In genomic region chrX:66994729-66995128, GRCh38 we compare ENCODE assay signal across 26 cellular contexts.
"Had no signal": no experiment of that assay in that cellular context is flagged by ENCODE, and none has a peak within 500 bp of the region (broad histone marks: within the 10 kb centered on the region; RNA-seq: fewer than 3 reads in every experiment).

No MANE protein-coding gene starts in this region.

- H3K9me3 ChIP-seq: ovary, psoas muscle, right lobe of liver, sigmoid colon, thoracic aorta, thyroid gland, tibial nerve, upper lobe of left lung, vagina had no signal

- H3K27ac Mint-ChIP-seq: natural killer cell treated with Interleukin-12 subunit alpha and Interleukin-12 subunit beta and Interleukin-15 and Interleukin-18, amount 100 ng/mL, for 72 hours; neural progenitor cell; progenitor cell of endocrine pancreas; stimulated activated effector memory CD8-positive, alpha-beta T cell treated with anti-CD3 and anti-CD28 coated beads, Interleukin-12 subunit alpha, Interleukin-12 subunit beta, amount 100 ng/mL, for 72 hours; stimulated activated naive B cell treated with anti-CD40 and anti-IgM and Interleukin-4, amounts not matched to agents 10 μg/mL and 1 μg/mL and 100 μg/mL, for 72 hours; stimulated activated naive CD8-positive, alpha-beta T cell treated with anti-CD3 and anti-CD28 coated beads, Interleukin-15, Interleukin-2, amounts not matched to agents 100 ng/mL and 50 ng/mL, for 24 hours had no signal

- H3K4me3 Mint-ChIP-seq: natural killer cell treated with Interleukin-12 subunit alpha and Interleukin-12 subunit beta and Interleukin-15 and Interleukin-18, amount 100 ng/mL, for 72 hours; neural progenitor cell; stimulated activated effector memory CD8-positive, alpha-beta T cell treated with anti-CD3 and anti-CD28 coated beads, Interleukin-12 subunit alpha, Interleukin-12 subunit beta, amount 100 ng/mL, for 72 hours; stimulated activated naive B cell treated with anti-CD40 and anti-IgM and Interleukin-4, amounts not matched to agents 10 μg/mL and 1 μg/mL and 100 μg/mL, for 72 hours; stimulated activated naive CD8-positive, alpha-beta T cell treated with anti-CD3 and anti-CD28 coated beads, Interleukin-15, Interleukin-2, amounts not matched to agents 100 ng/mL and 50 ng/mL, for 24 hours had no signal

- H3K27me3 ChIP-seq: neural progenitor cell, ovary, right lobe of liver, sigmoid colon, stomach, thyroid gland, tibial nerve, upper lobe of left lung, vagina had no signal

- H3K36me3 ChIP-seq: neural progenitor cell, ovary, right lobe of liver, sigmoid colon, stomach, thoracic aorta, thyroid gland, tibial nerve, upper lobe of left lung, vagina had no signal

- H3K4me3 ChIP-seq: neural progenitor cell, ovary, psoas muscle, right lobe of liver, sigmoid colon, stomach, thoracic aorta, thyroid gland, tibial nerve, upper lobe of left lung, vagina had no signal

- H3K9me3 Mint-ChIP-seq: natural killer cell treated with Interleukin-12 subunit alpha and Interleukin-12 subunit beta and Interleukin-15 and Interleukin-18, amount 100 ng/mL, for 72 hours; neural progenitor cell; stimulated activated effector memory CD8-positive, alpha-beta T cell treated with anti-CD3 and anti-CD28 coated beads, Interleukin-12 subunit alpha, Interleukin-12 subunit beta, amount 100 ng/mL, for 72 hours; stimulated activated naive CD8-positive, alpha-beta T cell treated with anti-CD3 and anti-CD28 coated beads, Interleukin-15, Interleukin-2, amounts not matched to agents 100 ng/mL and 50 ng/mL, for 24 hours had no signal

- ATAC-seq: natural killer cell treated with Interleukin-12 subunit alpha and Interleukin-12 subunit beta and Interleukin-15 and Interleukin-18, amount 100 ng/mL, for 72 hours; psoas muscle; right cardiac atrium; right lobe of liver; stimulated activated effector memory CD8-positive, alpha-beta T cell treated with anti-CD3 and anti-CD28 coated beads, Interleukin-12 subunit alpha, Interleukin-12 subunit beta, amount 100 ng/mL, for 72 hours; stimulated activated naive B cell treated with anti-CD40 and anti-IgM and Interleukin-4, amounts not matched to agents 10 μg/mL and 1 μg/mL and 100 μg/mL, for 72 hours had no signal

- DNase-seq: occipital lobe; ovary; psoas muscle; right cardiac atrium; right lobe of liver; sigmoid colon; small intestine; stimulated activated CD4-positive, alpha-beta T cell treated with anti-CD3 and anti-CD28 coated beads, Interleukin-15, amount 100 ng/mL, for 24 hours; stimulated activated CD4-positive, alpha-beta T cell treated with anti-CD3 and anti-CD28 coated beads, Interleukin-2, amount 100 ng/mL, for 24 hours; stimulated activated CD4-positive, alpha-beta T cell treated with anti-CD3 and anti-CD28 coated beads, Interleukin-2, amount 100 ng/mL, for 48 hours; stimulated activated CD4-positive, alpha-beta T cell treated with anti-CD3 and anti-CD28 coated beads, Interleukin-4, amount 100 ng/mL, for 24 hours; stimulated activated naive B cell treated with anti-CD40 and anti-IgM and Interleukin-4, amounts not matched to agents 10 μg/mL and 1 μg/mL and 100 μg/mL, for 72 hours; stimulated activated naive CD4-positive, alpha-beta T cell treated with Interleukin-2 at 50 U/mL for 16 hours; stomach; thyroid gland; trophoblast cell; upper lobe of left lung had no signal

- H3K36me3 Mint-ChIP-seq: natural killer cell treated with Interleukin-12 subunit alpha and Interleukin-12 subunit beta and Interleukin-15 and Interleukin-18, amount 100 ng/mL, for 72 hours; neural progenitor cell; stimulated activated effector memory CD8-positive, alpha-beta T cell treated with anti-CD3 and anti-CD28 coated beads, Interleukin-12 subunit alpha, Interleukin-12 subunit beta, amount 100 ng/mL, for 72 hours; stimulated activated naive B cell treated with anti-CD40 and anti-IgM and Interleukin-4, amounts not matched to agents 10 μg/mL and 1 μg/mL and 100 μg/mL, for 72 hours had no signal

- H3K4me1 Mint-ChIP-seq: neural progenitor cell; stimulated activated effector memory CD8-positive, alpha-beta T cell treated with anti-CD3 and anti-CD28 coated beads, Interleukin-12 subunit alpha, Interleukin-12 subunit beta, amount 100 ng/mL, for 72 hours; stimulated activated naive B cell treated with anti-CD40 and anti-IgM and Interleukin-4, amounts not matched to agents 10 μg/mL and 1 μg/mL and 100 μg/mL, for 72 hours had no signal

- H3K27me3 Mint-ChIP-seq: progenitor cell of endocrine pancreas; stimulated activated naive B cell treated with anti-CD40 and anti-IgM and Interleukin-4, amounts not matched to agents 10 μg/mL and 1 μg/mL and 100 μg/mL, for 72 hours; stimulated activated naive CD8-positive, alpha-beta T cell treated with anti-CD3 and anti-CD28 coated beads, Interleukin-15, Interleukin-2, amounts not matched to agents 100 ng/mL and 50 ng/mL, for 24 hours had no signal

- H3K27ac ChIP-seq: neural progenitor cell, ovary, parathyroid adenoma, psoas muscle, right lobe of liver, sigmoid colon, stomach, thoracic aorta, thyroid gland, tibial nerve, upper lobe of left lung, vagina had no signal

- H3K4me1 ChIP-seq: neural progenitor cell, parathyroid adenoma, psoas muscle, right lobe of liver, sigmoid colon, stomach, thyroid gland, tibial nerve, upper lobe of left lung, vagina had no signal
